Comparison of ENCODE assay signal across 15 cellular contexts in genomic region chr4:38681283-38682066, GRCh38. TPM values are rescaled to one million over a fixed set of nuclear protein-coding genes. Genes with fewer than 3 reads are reported as not detected.
A peak's percentile ranks its signal among the peaks of the same experiment; 100 is the strongest.
DNase-seq lines count a peak whose midpoint lies in the region; ATAC-seq and TF ChIP-seq lines count a peak whose summit lies in the region.
"Had no signal": no experiment of that assay in that cellular context is flagged by ENCODE, and none has a peak within 500 bp of the region (broad histone marks: within the 10 kb centered on the region; RNA-seq: fewer than 3 reads in every experiment).

No MANE protein-coding gene starts in this region.

- H3K9ac ChIP-seq in neuronal stem cell (ENCODE audit: low read depth, low read length, poor library complexity), result no peak overlapping the region

- H3K27ac ChIP-seq in gastroesophageal sphincter, result peak overlapping the region; percentile 40 to 74 (median 63)
- H3K27ac ChIP-seq in psoas muscle, result peak overlapping the region; percentile 18
- no peak overlapping the region for H3K27ac ChIP-seq in neuronal stem cell (replicated peaks; ENCODE audit: low read length)

- peaks cover 49% of the 10 kb centered on the region for H3K36me3 Mint-ChIP-seq in Caco-2 (ENCODE audit: insufficient read depth, unreplicated experiment)
- peaks cover 31% of the 10 kb centered on the region for H3K36me3 Mint-ChIP-seq in activated naive CD8-positive, alpha-beta T cell treated with anti-CD3 and anti-CD28 coated beads for 36 hours
- H3K36me3 Mint-ChIP-seq: activated CD8-positive, alpha-beta memory T cell treated with anti-CD3 and anti-CD28 coated beads, Interleukin-2, amount 10 ng/mL, durations not matched to agents 7 days and 5 days had no signal

- H3K18ac ChIP-seq in neuronal stem cell (ENCODE audit: low read length), result no peak overlapping the region

- H3K4me2 ChIP-seq in neuronal stem cell (ENCODE audit: insufficient read depth, low read length, poor library complexity, severe bottlenecking), result no peak overlapping the region

- H3K36me3 ChIP-seq in Caco-2 (ENCODE audit: control insufficient read depth, insufficient read depth, low read length), result peaks cover 3% of the 10 kb centered on the region
- H3K36me3 ChIP-seq in gastroesophageal sphincter, result peaks cover 0 to 18% of the 10 kb centered on the region in 2 donors
- H3K36me3 ChIP-seq in psoas muscle (ENCODE audit: insufficient read depth in 1 of 2, low read depth in 1 of 2), result peaks cover 6 to 32% of the 10 kb centered on the region in 2 donors
- peaks cover 7 to 95% of the 10 kb centered on the region in 2 donors for H3K36me3 ChIP-seq in neuronal stem cell (replicated peaks in 1 of 2; ENCODE audit: control insufficient read depth in 2 of 2, insufficient read depth in 2 of 2, low read length in 2 of 2)

- no peak overlapping the region for H3K4me3 ChIP-seq in Caco-2 (ENCODE audit: low read depth, low read length)
- no peak overlapping the region for H3K4me3 ChIP-seq in gastroesophageal sphincter
- H3K4me3 ChIP-seq in psoas muscle, result no peak overlapping the region
- H3K4me3 ChIP-seq in neuronal stem cell (ENCODE audit: low read length in 2 of 2), result no peak overlapping the region

- H2AFZ ChIP-seq in neuronal stem cell (ENCODE audit: low read length), result no peak overlapping the region

- DNase-seq in Caco-2 (no peak), psoas muscle (no peak), activated gamma-delta T cell (lab: John Stamatoyannopoulos, UW) (no peak), cortex of kidney (lab: John Stamatoyannopoulos, UW) (no peak), neuronal stem cell (ENCODE audit: low spot score) (no peak)
- DNase-seq in activated naive CD8-positive, alpha-beta T cell treated with anti-CD3 and anti-CD28 coated beads for 36 hours, result no peak
- DNase-seq: activated CD8-positive, alpha-beta memory T cell treated with anti-CD3 and anti-CD28 coated beads, Interleukin-2, amount 10 ng/mL, durations not matched to agents 7 days and 5 days; anterior cingulate cortex; erythroblast; GOT3; islet precursor cell; SHP77; stimulated activated CD8-positive, alpha-beta memory T cell treated with anti-CD3 and anti-CD28 coated beads, Interleukin-4, amount 100 ng/mL, for 48 hours had no signal

- peaks cover 11% of the 10 kb centered on the region for H3K79me1 ChIP-seq in neuronal stem cell (ENCODE audit: low read depth, low read length)

- 18 to 31% methylated on average over 8 to 12 of the region's 12 CpGs for WGBS in gastroesophageal sphincter (ENCODE audit: low coverage in 1 of 2), 2 donors
- WGBS in psoas muscle, 3 donors, result 25 to 38% (median 29%) methylated on average over 12 of the region's 12 CpGs
- WGBS in neuronal stem cell (ENCODE audit: extremely low coverage in 2 of 2, insufficient read length in 2 of 2, insufficient replicate concordance in 1 of 2), 2 donors, result no CpG with 5 or more reads among the region's 12 CpGs

- H2AK5ac ChIP-seq in neuronal stem cell (ENCODE audit: low read depth, low read length), result no peak overlapping the region

- H2BK12ac ChIP-seq in neuronal stem cell (ENCODE audit: low read length), result no peak overlapping the region

- no peak overlapping the region for H3K23ac ChIP-seq in neuronal stem cell (ENCODE audit: low read depth, low read length, poor library complexity)

- CTCF ChIA-PET in Caco-2 (lab: Charles Lee), result no interaction called here

- intact Hi-C loops in Caco-2 (cut with micrococcal nuclease; ENCODE audit: unreplicated experiment) (no loop called here), psoas muscle (cut with DNase I) (no loop called here)

- TF ChIP-seq EP300 in gastroesophageal sphincter (IDR thresholded peaks at IDR 0.05), result no peak

- POLR2A ChIA-PET in Caco-2 (lab: Charles Lee), result no interaction called here

- H2BK15ac ChIP-seq in neuronal stem cell (ENCODE audit: low read length), result no peak overlapping the region

- no peaks in the 10 kb centered on the region for H3K4me1 ChIP-seq in Caco-2
- peaks cover 18 to 99% (median 46%) of the 10 kb centered on the region in 3 donors for H3K4me1 ChIP-seq in gastroesophageal sphincter
- H3K4me1 ChIP-seq in psoas muscle, result peaks cover 46% of the 10 kb centered on the region
- H3K4me1 ChIP-seq in neuronal stem cell (ENCODE audit: control insufficient read depth in 2 of 2, insufficient read depth in 1 of 2, low read depth in 1 of 2, low read length in 2 of 2), result peaks cover 1 to 11% of the 10 kb centered on the region in 2 donors

- H4K91ac ChIP-seq in neuronal stem cell (ENCODE audit: low read depth, low read length, poor library complexity), result no peak overlapping the region

- H3K4me3 Mint-ChIP-seq in Caco-2 (ENCODE audit: unreplicated experiment), result no peak overlapping the region
- H3K4me3 Mint-ChIP-seq in activated naive CD8-positive, alpha-beta T cell treated with anti-CD3 and anti-CD28 coated beads for 36 hours, result no peak overlapping the region
- H3K4me3 Mint-ChIP-seq: activated CD8-positive, alpha-beta memory T cell treated with anti-CD3 and anti-CD28 coated beads, Interleukin-2, amount 10 ng/mL, durations not matched to agents 7 days and 5 days had no signal

- no peak overlapping the region for H3K14ac ChIP-seq in neuronal stem cell (ENCODE audit: low read length)

- no peak overlapping the region for H4K8ac ChIP-seq in neuronal stem cell (ENCODE audit: low read depth, low read length)

- H3K27me3 ChIP-seq in Caco-2 (replicated peaks; ENCODE audit: control insufficient read depth, insufficient read depth, low read length) (no peaks in the 10 kb centered on the region), gastroesophageal sphincter (no peaks in the 10 kb centered on the region), psoas muscle (ENCODE audit: insufficient read depth in 3 of 3, low read length in 2 of 3) (no peaks in the 10 kb centered on the region), neuronal stem cell (ENCODE audit: control insufficient read depth in 3 of 3, insufficient read depth in 3 of 3, low read depth in 1 of 3, low read length in 3 of 3) (no peaks in the 10 kb centered on the region)

- H3K4ac ChIP-seq in neuronal stem cell (ENCODE audit: low read length), result no peak overlapping the region

- TF ChIP-seq POLR2A in gastroesophageal sphincter (IDR thresholded peaks at IDR 0.05), result no peak

- no peak for ATAC-seq in gastroesophageal sphincter
- peak in 3 of 4 donors; percentile 24 to 53 (median 27) for ATAC-seq in psoas muscle
- ATAC-seq in HG03095 (IDR thresholded peaks at IDR 0.05; ENCODE audit: unreplicated experiment), result no peak
- ATAC-seq: activated CD8-positive, alpha-beta memory T cell treated with anti-CD3 and anti-CD28 coated beads, Interleukin-2, amount 10 ng/mL, durations not matched to agents 7 days and 5 days had no signal

- no peak overlapping the region for H2BK120ac ChIP-seq in neuronal stem cell (ENCODE audit: low read depth, low read length)

- TF ChIP-seq CTCF in Caco-2 (IDR thresholded peaks at IDR 0.05; ENCODE audit: insufficient read depth in 1 of 2, low read depth in 1 of 2, low read length in 1 of 2, severe bottlenecking in 1 of 2, unreplicated experiment in 1 of 2) (no peak), gastroesophageal sphincter (IDR thresholded peaks at IDR 0.05) (no peak), psoas muscle (IDR thresholded peaks at IDR 0.05) (no peak)

- no peaks in the 10 kb centered on the region for H3K27me3 Mint-ChIP-seq in Caco-2 (ENCODE audit: insufficient read depth, unreplicated experiment)
- no peaks in the 10 kb centered on the region for H3K27me3 Mint-ChIP-seq in activated naive CD8-positive, alpha-beta T cell treated with anti-CD3 and anti-CD28 coated beads for 36 hours

- no peaks in the 10 kb centered on the region for H3K4me1 Mint-ChIP-seq in Caco-2 (ENCODE audit: low read depth, unreplicated experiment)
- H3K4me1 Mint-ChIP-seq in activated naive CD8-positive, alpha-beta T cell treated with anti-CD3 and anti-CD28 coated beads for 36 hours, result peaks cover 74% of the 10 kb centered on the region

- H3K9me3 ChIP-seq in Caco-2, result no peaks in the 10 kb centered on the region
- H3K9me3 ChIP-seq in gastroesophageal sphincter, result no peaks in the 10 kb centered on the region
- H3K9me3 ChIP-seq in psoas muscle, result no peaks in the 10 kb centered on the region
- peaks cover 0 to 4% of the 10 kb centered on the region in 2 donors for H3K9me3 ChIP-seq in neuronal stem cell (replicated peaks in 1 of 2; ENCODE audit: control insufficient read depth in 2 of 2, insufficient read depth in 1 of 2, low read depth in 1 of 2, low read length in 2 of 2)

- no peaks in the 10 kb centered on the region for H3K9me3 Mint-ChIP-seq in Caco-2 (ENCODE audit: unreplicated experiment)
- no peaks in the 10 kb centered on the region for H3K9me3 Mint-ChIP-seq in activated naive CD8-positive, alpha-beta T cell treated with anti-CD3 and anti-CD28 coated beads for 36 hours

- no peak overlapping the region for H3K27ac Mint-ChIP-seq in Caco-2 (ENCODE audit: unreplicated experiment)
- H3K27ac Mint-ChIP-seq in activated naive CD8-positive, alpha-beta T cell treated with anti-CD3 and anti-CD28 coated beads for 36 hours, result peak overlapping the region; percentile 50
- H3K27ac Mint-ChIP-seq: activated CD8-positive, alpha-beta memory T cell treated with anti-CD3 and anti-CD28 coated beads, Interleukin-2, amount 10 ng/mL, durations not matched to agents 7 days and 5 days had no signal

- H2BK5ac ChIP-seq in neuronal stem cell (ENCODE audit: low read length), result no peak overlapping the region

- BruUV-seq in Caco-2 (replicated peaks; lab: Mats Ljungman, UMichigan), result TSS peak; percentile 3

RNA-seq across cellular contexts. Expression of gene KLF3, which starts 17.5 kb away (rescaled TPM):
- total RNA-seq in Caco-2 (2022) (33.2 and 34.8 TPM in 2 replicates), gastroesophageal sphincter (10 to 100 TPM; 40.0 to 55.5 (median 43.5) TPM), psoas muscle (10 to 100 TPM; 14.2 to 29.1 (median 18.5) TPM)
- 10 to 100 TPM; 10.0 to 10.4 TPM for total RNA-seq in activated naive CD8-positive, alpha-beta T cell treated with anti-CD3 and anti-CD28 coated beads for 36 hours
- polyA plus RNA-seq in psoas muscle, result 10 to 100 TPM in 2 of 3 donors, 1 to 10 TPM in 1; 8.9 to 14.7 (median 12.2) TPM
- polyA plus RNA-seq in neuronal stem cell (2013, experiment 1 of 2), result 29.7 TPM
- polyA plus RNA-seq in neuronal stem cell (2013, experiment 2 of 2), result 30.1 TPM

Comparison
In these comparisons a context has a peak if more than half of its experiments do, and no peak if none do; other contexts are left out.
1. ATAC-seq: peak in psoas muscle (3 of 4); none in gastroesophageal sphincter (single experiment) and HG03095 (single experiment).